ENCODE assay signal across 8 cellular contexts in genomic region chr17:67390006-67390645, GRCh38. TPM values are rescaled to one million over a fixed set of nuclear protein-coding genes. Genes with fewer than 3 reads are reported as not detected.
A peak's percentile ranks its signal among the peaks of the same experiment; 100 is the strongest.
DNase-seq lines count a peak whose midpoint lies in the region; ATAC-seq, FAIRE-seq and TF ChIP-seq lines count a peak whose summit lies in the region.

No MANE protein-coding gene starts in this region.

- peaks cover 70% of the 10 kb centered on the region for H3K79me2 ChIP-seq in OCI-LY3 (ENCODE audit: low read length)
- no peaks in the 10 kb centered on the region for H3K79me2 ChIP-seq in endothelial cell of umbilical vein (ENCODE audit: control insufficient read depth, insufficient read depth, low read length)

- no peak for FAIRE-seq in endothelial cell of umbilical vein (lab: Jason Lieb, UNC)

- no peaks in the 10 kb centered on the region for H3K9me1 ChIP-seq in endothelial cell of umbilical vein (replicated peaks; ENCODE audit: control insufficient read depth, extremely low read depth, insufficient read depth, low read length)

- TF ChIP-seq POLR2A in endothelial cell of umbilical vein (IDR thresholded peaks at IDR 0.05; ENCODE audit: low read depth, low read length), result no peak
- TF ChIP-seq POLR2A in gastrocnemius medialis (IDR thresholded peaks at IDR 0.05), result no peak

- no TSS peak for BruUV-seq in endothelial cell of umbilical vein (replicated peaks; lab: Mats Ljungman, UMichigan)

- ATAC-seq in gastrocnemius medialis, result peak in 1 of 2 donors; percentile 6
- no peak for ATAC-seq in GM18519 (IDR thresholded peaks at IDR 0.05; ENCODE audit: low FRiP score, unreplicated experiment)

- no peak for TF ChIP-seq CTCF in OCI-LY3 (IDR thresholded peaks at IDR 0.05; ENCODE audit: low read depth, low read length)
- TF ChIP-seq CTCF in endothelial cell of umbilical vein (IDR thresholded peaks at IDR 0.05; ENCODE audit: extremely low read depth in 1 of 2, insufficient read depth in 1 of 2, low read depth in 1 of 2, low read length in 2 of 2), result no peak
- no peak for TF ChIP-seq CTCF in gastrocnemius medialis (IDR thresholded peaks at IDR 0.05 in 4 of 5, conservative IDR thresholded peaks at IDR 0.05 in 1 of 5)

- POLR2A ChIA-PET in endothelial cell of umbilical vein (lab: Charles Lee), result no interaction called here

- H3K9me3 ChIP-seq in OCI-LY3 (ENCODE audit: insufficient read depth, low read length) (no peaks in the 10 kb centered on the region), endothelial cell of umbilical vein (replicated peaks; ENCODE audit: control insufficient read depth, insufficient read depth, low read length) (no peaks in the 10 kb centered on the region), gastrocnemius medialis (no peaks in the 10 kb centered on the region)

- H3K4me2 ChIP-seq in OCI-LY3 (ENCODE audit: low read length) (peak overlapping the region; percentile 67), endothelial cell of umbilical vein (ENCODE audit: insufficient read depth, low read length) (peak overlapping the region; percentile 63)

- H2AFZ ChIP-seq in OCI-LY3 (ENCODE audit: low read depth, low read length), result no peak overlapping the region
- H2AFZ ChIP-seq in endothelial cell of umbilical vein (ENCODE audit: low read depth, low read length), result no peak overlapping the region

- H3K4me1 ChIP-seq in OCI-LY3 (ENCODE audit: low read length) (peaks cover 20% of the 10 kb centered on the region), endothelial cell of umbilical vein (ENCODE audit: control insufficient read depth, extremely low read depth, insufficient read depth, low read length) (peaks cover 12% of the 10 kb centered on the region), gastrocnemius medialis (peaks cover 4 to 9% of the 10 kb centered on the region in 2 donors)

- DNase-seq in NCI-H524 (lab: John Stamatoyannopoulos, UW) (peak; percentile 32 to 74), NCI-H524 treated with DMSO at 0.1 percent for 48 hours (lab: John Stamatoyannopoulos, UW) (no peak), endothelial cell of umbilical vein (ENCODE audit: low read depth, low spot score) (no peak), gastrocnemius medialis (no peak), GM03348 (ENCODE audit: low spot score) (no peak), kidney tubule cell (ENCODE audit: low spot score) (no peak)

- H3K4me3 ChIP-seq in OCI-LY3 (ENCODE audit: low read length) (peak overlapping the region; percentile 15), endothelial cell of umbilical vein (replicated peaks in 1 of 3; ENCODE audit: insufficient read depth in 1 of 3, low read depth in 1 of 3, low read length in 3 of 3) (no peak overlapping the region), gastrocnemius medialis (no peak overlapping the region)

- H3K27me3 ChIP-seq in OCI-LY3 (ENCODE audit: low read depth, low read length), result no peaks in the 10 kb centered on the region
- no peaks in the 10 kb centered on the region for H3K27me3 ChIP-seq in endothelial cell of umbilical vein (ENCODE audit: control insufficient read depth in 2 of 2, insufficient read depth in 2 of 2, low read length in 2 of 2)
- no peaks in the 10 kb centered on the region for H3K27me3 ChIP-seq in gastrocnemius medialis

- intact Hi-C loops in endothelial cell of umbilical vein (cut with micrococcal nuclease), result loop anchor here (1.0 kb wide), 2 partner anchors 12 to 32 kb away; no protein-coding TSS in a partner anchor
- intact Hi-C loops in gastrocnemius medialis (cut with DNase I; ENCODE audit: low total_unique reads), result no loop called here

- no peak overlapping the region for H3K9ac ChIP-seq in OCI-LY3 (ENCODE audit: low read length)
- H3K9ac ChIP-seq in endothelial cell of umbilical vein (replicated peaks; ENCODE audit: extremely low read depth, insufficient read depth, low read length), result no peak overlapping the region

- peak overlapping the region; percentile 34 for H3K27ac ChIP-seq in OCI-LY3 (ENCODE audit: low read length)
- H3K27ac ChIP-seq in endothelial cell of umbilical vein (ENCODE audit: insufficient read depth, low read depth, low read length), result peak overlapping the region; percentile 1
- peak overlapping the region; percentile 29 to 56 (median 44) for H3K27ac ChIP-seq in gastrocnemius medialis

- H3K36me3 ChIP-seq in OCI-LY3 (replicated peaks; ENCODE audit: low read depth, low read length) (peaks cover 2% of the 10 kb centered on the region), endothelial cell of umbilical vein (ENCODE audit: control insufficient read depth in 2 of 2, extremely low read depth in 1 of 2, insufficient read depth in 2 of 2, low read length in 2 of 2) (no peaks in the 10 kb centered on the region), gastrocnemius medialis (no peaks in the 10 kb centered on the region)

- dilution Hi-C loops in endothelial cell of umbilical vein (cut with MboI; ENCODE audit: extremely low pct_ligation_motif_present, low sequenced_read_pairs), result no loop called here

- CTCF ChIA-PET in endothelial cell of umbilical vein (lab: Charles Lee), result interaction anchor here (0.6 to 6.7 kb wide), 8 partner anchors 8 to 92 kb away, joined by 3 to 131 read pairs (median 4); no protein-coding TSS in a partner anchor

- in situ Hi-C loops in gastrocnemius medialis (cut with MboI; ENCODE audit: low sequenced_read_pairs in 4 of 4), result no loop called here

- H4K20me1 ChIP-seq in OCI-LY3 (ENCODE audit: insufficient read depth, low read length), result no peaks in the 10 kb centered on the region; the same call in 1 of the 2 replicates
- H4K20me1 ChIP-seq in endothelial cell of umbilical vein (replicated peaks; ENCODE audit: control insufficient read depth, extremely low read depth, insufficient read depth, low read length), result no peaks in the 10 kb centered on the region

TF ChIP-seq in endothelial cell of umbilical vein, 7 proteins besides CTCF, POLR2A, EP300 and RAD21:
- no peak for TF ChIP-seq MYC (IDR thresholded peaks at IDR 0.05; ENCODE audit: low read depth, low read length)
- no peak for TF ChIP-seq GATA2 (IDR thresholded peaks at IDR 0.05; ENCODE audit: insufficient read depth, insufficient read length, low read depth, low read length)
- no peak for TF ChIP-seq MAX (IDR thresholded peaks at IDR 0.05; ENCODE audit: insufficient read depth, insufficient read length)
- TF ChIP-seq POLR2AphosphoS5 (IDR thresholded peaks at IDR 0.05; ENCODE audit: insufficient read depth, low read depth, low read length), result no peak
- TF ChIP-seq JUN (IDR thresholded peaks at IDR 0.05; ENCODE audit: borderline replicate concordance, insufficient read depth, insufficient read length, low read depth), result no peak
- TF ChIP-seq FOS (IDR thresholded peaks at IDR 0.05; ENCODE audit: borderline replicate concordance, insufficient read depth, low read length), result no peak
- no peak for TF ChIP-seq EZH2 (IDR thresholded peaks at IDR 0.05; ENCODE audit: borderline replicate concordance, low read depth, low read length, severe bottlenecking)

RNA-seq across cellular contexts. Expression of gene PITPNC1, which starts 13.0 kb away (rescaled TPM):
- total RNA-seq in endothelial cell of umbilical vein, result 9.6 and 10.5 TPM in 2 replicates
- polyA plus RNA-seq in endothelial cell of umbilical vein, result 2.0 and 2.4 TPM in 2 replicates
- polyA plus RNA-seq in endothelial cell of umbilical vein (2011; cell fraction: cytosol; rRNA removed), result 4.4 and 5.0 TPM in 2 replicates
- polyA plus RNA-seq in endothelial cell of umbilical vein (2011; cell fraction: nucleus; rRNA removed), result 4.2 and 4.5 TPM in 2 replicates
- 8.9 and 11.9 TPM in 2 replicates for polyA plus RNA-seq in endothelial cell of umbilical vein (2012)
- polyA minus RNA-seq in endothelial cell of umbilical vein, result 5.0 and 6.5 TPM in 2 replicates
- 9.3 TPM for polyA minus RNA-seq in endothelial cell of umbilical vein (2011; cell fraction: cytosol; rRNA and poly(A)+ RNA removed)
- 6.4 TPM in 2 replicates for polyA minus RNA-seq in endothelial cell of umbilical vein (2011; cell fraction: nucleus; rRNA and poly(A)+ RNA removed)
- 1 to 10 TPM; 2.3 to 8.6 (median 4.3) TPM for total RNA-seq in gastrocnemius medialis

RNA-seq across cellular contexts. Expression of gene PSMD12, which starts 23.7 kb away (rescaled TPM):
- total RNA-seq in endothelial cell of umbilical vein, result 69.8 and 73.0 TPM in 2 replicates
- polyA plus RNA-seq in endothelial cell of umbilical vein, result 8.8 and 14.1 TPM in 2 replicates
- 24.1 and 28.1 TPM in 2 replicates for polyA plus RNA-seq in endothelial cell of umbilical vein (2011; cell fraction: cytosol; rRNA removed)
- polyA plus RNA-seq in endothelial cell of umbilical vein (2011; cell fraction: nucleus; rRNA removed), result 23.4 and 37.2 TPM in 2 replicates
- 53.5 and 93.2 TPM in 2 replicates for polyA plus RNA-seq in endothelial cell of umbilical vein (2012)
- polyA minus RNA-seq in endothelial cell of umbilical vein, result 13.4 and 16.3 TPM in 2 replicates
- 78.7 TPM for polyA minus RNA-seq in endothelial cell of umbilical vein (2011; cell fraction: cytosol; rRNA and poly(A)+ RNA removed)
- polyA minus RNA-seq in endothelial cell of umbilical vein (2011; cell fraction: nucleus; rRNA and poly(A)+ RNA removed), result 23.9 and 30.1 TPM in 2 replicates
- total RNA-seq in gastrocnemius medialis, result 10 to 100 TPM; 52.0 to 89.6 (median 69.9) TPM

Comparison
In these comparisons a context has a peak if more than half of its experiments do, and no peak if none do; other contexts are left out.
1. DNase-seq: peak in NCI-H524 (2 of 2); none in NCI-H524 treated with DMSO at 0.1 percent for 48 hours (single experiment), endothelial cell of umbilical vein (single experiment), gastrocnemius medialis (0 of 2), GM03348 (single experiment) and kidney tubule cell (single experiment).
2. Peak in every context shown above with its lines, with median percentiles within 50 percentile points of each other: H3K27ac ChIP-seq.